ENCODE assay signal across 20 cellular contexts in genomic region chr4:187090401-187090800, GRCh38.
"Had no signal": no experiment of that assay in that cellular context is flagged by ENCODE, and none has a peak within 500 bp of the region (broad histone marks: within the 10 kb centered on the region; RNA-seq: fewer than 3 reads in every experiment).

No MANE protein-coding gene starts in this region.

- H3K4me3 ChIP-seq: adrenal gland, cardiac muscle cell, lung, prostate gland, right atrium auricular region, thyroid gland had no signal

- H3K36me3 ChIP-seq: adrenal gland, cardiac muscle cell, prostate gland, right atrium auricular region, thyroid gland, WERI-Rb-1 had no signal

- H3K4me1 Mint-ChIP-seq: activated naive CD4-positive, alpha-beta T cell treated with anti-CD3 and anti-CD28 coated beads, Interleukin-2, amount 50 U/mL, for 24 hours had no signal

- H3K36me3 Mint-ChIP-seq: activated naive CD4-positive, alpha-beta T cell treated with anti-CD3 and anti-CD28 coated beads, Interleukin-2, amount 50 U/mL, for 24 hours; mesothelial cell of epicardium had no signal

- H3K9me3 Mint-ChIP-seq: activated naive CD4-positive, alpha-beta T cell treated with anti-CD3 and anti-CD28 coated beads, Interleukin-2, amount 50 U/mL, for 24 hours; nephron progenitor cell had no signal

- ATAC-seq: left lobe of liver had no signal

- H3K9me3 ChIP-seq: adrenal gland, prostate gland, right atrium auricular region, thyroid gland had no signal

- H3K4me1 ChIP-seq: adrenal gland, prostate gland, right atrium auricular region, thyroid gland had no signal

- FAIRE-seq: keratinocyte had no signal

- H3K27me3 Mint-ChIP-seq: activated naive CD4-positive, alpha-beta T cell treated with anti-CD3 and anti-CD28 coated beads, Interleukin-2, amount 50 U/mL, for 24 hours had no signal

- H3K27ac ChIP-seq: adrenal gland, cardiac muscle cell, prostate gland, right atrium auricular region, thyroid gland, WERI-Rb-1 had no signal

- DNase-seq: activated CD4-positive, alpha-beta T cell treated with anti-CD3 and anti-CD28 coated beads for 1 hour; activated CD8-positive, alpha-beta memory T cell treated with anti-CD3 and anti-CD28 coated beads for 24 hours; activated gamma-delta T cell; adrenal gland; foreskin melanocyte; glutamatergic neuron; hippocampal formation; nephron progenitor cell; stimulated activated CD4-positive, alpha-beta T cell treated with anti-CD3 and anti-CD28 coated beads, Interleukin-2, amount 100 ng/mL, for 24 hours; stimulated activated naive CD4-positive, alpha-beta T cell treated with Interleukin-2 at 50 U/mL for 16 hours; thyroid gland; WERI-Rb-1 had no signal

- H3K4me3 Mint-ChIP-seq: activated naive CD4-positive, alpha-beta T cell treated with anti-CD3 and anti-CD28 coated beads, Interleukin-2, amount 50 U/mL, for 24 hours; mesothelial cell of epicardium; nephron progenitor cell had no signal

- H3K27me3 ChIP-seq: adrenal gland, cardiac muscle cell, right atrium auricular region, thyroid gland had no signal

- H3K27ac Mint-ChIP-seq: activated naive CD4-positive, alpha-beta T cell treated with anti-CD3 and anti-CD28 coated beads, Interleukin-2, amount 50 U/mL, for 24 hours; mesothelial cell of epicardium; nephron progenitor cell had no signal
